Comparison of ENCODE assay signal across 8 cellular contexts in genomic region chr11:65961267-65962135, GRCh38. TPM values are rescaled to one million over a fixed set of nuclear protein-coding genes. Genes with fewer than 3 reads are reported as not detected.
DNase-seq lines count a peak whose midpoint lies in the region; ATAC-seq, FAIRE-seq and TF ChIP-seq lines count a peak whose summit lies in the region.

SART1 (plus strand) TSS chr11:65961734; CDS start chr11:65961781, 47 bp downstream.

- CTCF ChIA-PET in AG04450 (lab: Charles Lee) = interaction anchor here (0.6 to 3.1 kb wide), 3 partner anchors 73 to 298 kb away, joined by 4 to 21 read pairs (median 8); partner anchors contain the start of gene FIBP
- CTCF ChIA-PET in WTC11 (lab: Charles Lee) = interaction anchor here (0.8 to 1.1 kb wide), 2 partner anchors 29 to 84 kb away, joined by 3 read pairs; no protein-coding TSS in a partner anchor

- DNase-seq in AG04450 (ENCODE audit: low read depth, low spot score) (peak; percentile 95), NCI-H345 (lab: John Stamatoyannopoulos, UW) (peak; percentile 98), WTC11 (ENCODE audit: low spot score) (peak; percentile 96), bronchial epithelial cell (ENCODE audit: low read depth) (peak; percentile 91)

- H3K4me3 ChIP-seq in AG04450 (ENCODE audit: low read depth, low read length) = peak within 1 kb of the TSS; percentile 89
- H3K4me3 ChIP-seq in bronchial epithelial cell (ENCODE audit: low read depth, low read length) = peak within 1 kb of the TSS; percentile 79
- H3K4me3 ChIP-seq in iPS-20b (ENCODE audit: low read length) = peak within 1 kb of the TSS; percentile 76
- H3K4me3 ChIP-seq in skin epidermis = peak within 1 kb of the TSS; percentile 69 to 100 (median 96)

- H3K4me1 Mint-ChIP-seq in WTC11 = peaks cover 21% of the 10 kb centered on the region

- peaks cover 6% of the 10 kb centered on the region for H3K4me1 ChIP-seq in iPS-20b (ENCODE audit: insufficient read depth, low read length)

- H3K36me3 Mint-ChIP-seq in WTC11 = peaks cover 24% of the 10 kb centered on the region

- peak within 1 kb of the TSS; percentile 98 for H3K27ac Mint-ChIP-seq in WTC11

- no peaks in the 10 kb centered on the region for H3K27me3 ChIP-seq in AG04450 (ENCODE audit: control insufficient read depth, insufficient read depth, low read length)
- H3K27me3 ChIP-seq in bronchial epithelial cell (ENCODE audit: control insufficient read depth, insufficient read depth, low read length) = no peaks in the 10 kb centered on the region
- no peaks in the 10 kb centered on the region for H3K27me3 ChIP-seq in iPS-20b (ENCODE audit: insufficient read depth, low read length)

- H3K36me3 ChIP-seq in bronchial epithelial cell (ENCODE audit: control insufficient read depth, insufficient read depth, low read length) (peaks cover 22% of the 10 kb centered on the region), iPS-20b (ENCODE audit: insufficient read depth, low read depth, low read length) (peaks cover 28% of the 10 kb centered on the region)

- peak; percentile 88 for ATAC-seq in GM18909 (IDR thresholded peaks at IDR 0.05; ENCODE audit: poor library complexity, unreplicated experiment)
- peak; percentile 77 for ATAC-seq in HG03196 (IDR thresholded peaks at IDR 0.05; ENCODE audit: unreplicated experiment)
- peak; percentile 90 for ATAC-seq in WTC11

- H3K9me3 ChIP-seq in AG04450 (ENCODE audit: control insufficient read depth, insufficient read depth, low read length) (no peaks in the 10 kb centered on the region; the same call in 1 of the 2 replicates), iPS-20b (ENCODE audit: insufficient read depth, low read depth, low read length) (no peaks in the 10 kb centered on the region)

- no peak for TF ChIP-seq CTCF in AG04450 (IDR thresholded peaks at IDR 0.05; ENCODE audit: low read depth, low read length)
- TF ChIP-seq CTCF in WTC11 (IDR thresholded peaks at IDR 0.05) = no peak
- TF ChIP-seq CTCF in bronchial epithelial cell (IDR thresholded peaks at IDR 0.05; ENCODE audit: insufficient read depth, low read length, severe bottlenecking) = no peak

- H3K27me3 Mint-ChIP-seq in WTC11 (ENCODE audit: low read depth) = peaks cover 3% of the 10 kb centered on the region; the same call in 1 of the 2 replicates

- POLR2A ChIA-PET in AG04450 (lab: Yijun Ruan, JAX) (interaction anchor here (1.0 to 1.6 kb wide), 5 partner anchors 10 to 102 kb away, joined by 3 to 5 read pairs (median 5); partner anchors contain the start of genes BANF1, CCDC85B and EIF1AD), WTC11 (lab: Charles Lee) (interaction anchor here (1.1 kb wide), 1 partner anchor 16 kb away, joined by 3 read pairs; the partner anchor contains the start of gene TSGA10IP)

- peak within 1 kb of the TSS; percentile 91 for H3K4me3 Mint-ChIP-seq in WTC11

- H3K27ac ChIP-seq in AG04450 (ENCODE audit: low read depth, low read length) (peak within 1 kb of the TSS; percentile 85), iPS-20b (ENCODE audit: low read length) (peak within 1 kb of the TSS; percentile 89), skin epidermis (peak within 1 kb of the TSS; percentile 82 to 99 (median 94))

- H3K9ac ChIP-seq in iPS-20b (ENCODE audit: low read depth, low read length) = peak within 1 kb of the TSS; percentile 93

- H3K9me3 Mint-ChIP-seq in WTC11 = no peaks in the 10 kb centered on the region

- no peak for FAIRE-seq in bronchial epithelial cell (lab: Jason Lieb, UNC)

TF ChIP-seq in WTC11, 78 proteins besides CTCF, POLR2A, EP300 and RAD21 (continues in another document):
- no peak for TF ChIP-seq CDX4 (CRISPR knock-in tag; IDR thresholded peaks at IDR 0.05; ENCODE audit: borderline replicate concordance)
- no peak for TF ChIP-seq IRF2 (CRISPR knock-in tag; IDR thresholded peaks at IDR 0.05; ENCODE audit: borderline replicate concordance, low read depth)
- TF ChIP-seq RORB (CRISPR knock-in tag; IDR thresholded peaks at IDR 0.05) = no peak
- TF ChIP-seq E2F5 (CRISPR knock-in tag; IDR thresholded peaks at IDR 0.05) = peak; percentile 73
- TF ChIP-seq ZNF416 (CRISPR knock-in tag; IDR thresholded peaks at IDR 0.05) = 0 out of 2 replicates have a peak, but pooled peaks have one; percentile 18
- TF ChIP-seq FOXJ3 (CRISPR knock-in tag; IDR thresholded peaks at IDR 0.05; ENCODE audit: borderline replicate concordance) = no peak
- TF ChIP-seq STAT6 (CRISPR knock-in tag; conservative IDR thresholded peaks at IDR 0.05; ENCODE audit: low read depth) = no peak
- TF ChIP-seq E2F1 (CRISPR knock-in tag; IDR thresholded peaks at IDR 0.05) = 0 out of 2 replicates have a peak, but pooled peaks have one; percentile 50
- TF ChIP-seq ZNF317 (CRISPR knock-in tag; IDR thresholded peaks at IDR 0.05; ENCODE audit: borderline replicate concordance, low read depth) = no peak; the same call in 1 of the 2 replicates
- TF ChIP-seq ZBTB21 (CRISPR knock-in tag; IDR thresholded peaks at IDR 0.05; ENCODE audit: borderline replicate concordance) = no peak
- no peak for TF ChIP-seq FOXP4 (CRISPR knock-in tag; IDR thresholded peaks at IDR 0.05)
- TF ChIP-seq USF1 (CRISPR knock-in tag; IDR thresholded peaks at IDR 0.05) = no peak
- TF ChIP-seq MXD4 (CRISPR knock-in tag; IDR thresholded peaks at IDR 0.05; ENCODE audit: borderline replicate concordance) = no peak
- TF ChIP-seq JUN (CRISPR knock-in tag; IDR thresholded peaks at IDR 0.05) = 0 out of 2 replicates have a peak, but pooled peaks have one; percentile 59
- 0 out of 2 replicates have a peak, but pooled peaks have one; percentile 17 for TF ChIP-seq SMAD4 (CRISPR knock-in tag; IDR thresholded peaks at IDR 0.05)
- no peak for TF ChIP-seq SOX15 (CRISPR knock-in tag; IDR thresholded peaks at IDR 0.05)

RNA-seq across cellular contexts. Expression of gene SART1, which starts in this region (rescaled TPM):
- 14.3 and 15.7 TPM in 2 replicates for polyA plus RNA-seq in AG04450 (2011; rRNA removed)
- polyA minus RNA-seq in AG04450 (2011; rRNA and poly(A)+ RNA removed) = 21.3 and 22.4 TPM in 2 replicates
- total RNA-seq in WTC11 (2021) = 52.3 to 57.0 TPM (median 52.5 TPM) in 3 replicates
- total RNA-seq in bronchial epithelial cell = 32.4 and 51.7 TPM in 2 replicates

Comparison
In these comparisons a context has a peak if more than half of its experiments do, and no peak if none do; other contexts are left out.
1. Peak in every context shown above with its lines: DNase-seq, ATAC-seq, H3K4me3 ChIP-seq and H3K27ac ChIP-seq.